12 cellular contexts compared by ENCODE assay signal in the genomic region with DNA sequence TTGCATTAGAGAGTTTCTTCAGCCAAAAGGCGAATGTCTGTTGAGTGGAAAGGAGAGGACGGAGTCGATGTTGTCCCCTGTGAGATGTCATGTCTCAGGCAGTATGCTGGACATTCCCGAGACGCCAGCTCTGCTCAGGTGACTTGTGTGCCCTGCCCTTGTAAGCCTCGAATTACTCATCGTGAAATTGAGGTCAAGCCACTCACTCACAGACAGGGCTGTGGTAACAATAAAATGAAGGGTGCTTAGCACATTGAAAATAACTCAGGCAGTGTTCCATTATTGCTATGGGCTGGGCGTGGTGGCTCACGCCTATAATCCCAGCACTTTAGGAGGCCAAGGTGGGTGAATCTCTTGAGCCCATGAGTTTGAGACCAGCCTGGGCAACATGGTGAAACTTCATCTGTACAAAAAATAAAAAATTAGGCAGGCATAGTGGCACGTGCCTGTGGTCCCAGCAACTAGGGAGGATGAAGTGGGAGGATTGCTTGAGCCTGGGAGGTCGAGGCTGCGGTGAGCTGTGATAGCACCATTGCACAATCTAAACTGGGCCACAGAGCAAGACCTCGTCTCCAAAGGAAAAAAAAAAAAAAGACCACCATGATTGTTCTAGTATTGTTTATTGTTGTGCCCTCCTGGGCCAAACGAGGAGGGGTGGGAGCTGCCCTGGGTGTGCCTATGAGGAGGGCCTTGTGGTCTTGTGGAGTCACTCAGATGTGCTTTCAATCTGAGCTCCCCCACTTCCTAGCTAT.
DNase-seq lines count a peak whose midpoint lies in the region; ATAC-seq and TF ChIP-seq lines count a peak whose summit lies in the region.
"Had no signal": no experiment of that assay in that cellular context is flagged by ENCODE, and none has a peak within 500 bp of the region (broad histone marks: within the 10 kb centered on the region; RNA-seq: fewer than 3 reads in every experiment).

No MANE protein-coding gene starts in this region.

- peaks cover 28% of the 10 kb centered on the region for H3K4me1 Mint-ChIP-seq in nephron progenitor cell

- no peak overlapping the region for H3K4me3 Mint-ChIP-seq in nephron progenitor cell
- H3K4me3 Mint-ChIP-seq: activated CD4-positive, alpha-beta T cell treated with anti-CD3 and anti-CD28 coated beads for 36 hours had no signal

- H3K4me3 ChIP-seq in AG09309 (ENCODE audit: control insufficient read depth, low read depth, low read length), result no peak overlapping the region
- H3K4me3 ChIP-seq in fibroblast of villous mesenchyme (ENCODE audit: low read depth, low read length), result no peak overlapping the region
- H3K4me3 ChIP-seq: spleen had no signal

- H3K27ac Mint-ChIP-seq in nephron progenitor cell, result peak overlapping the region; percentile 22
- H3K27ac Mint-ChIP-seq: activated CD4-positive, alpha-beta T cell treated with anti-CD3 and anti-CD28 coated beads for 36 hours had no signal

- ATAC-seq in HG03175 (IDR thresholded peaks at IDR 0.05; ENCODE audit: unreplicated experiment), result no peak
- no peak for ATAC-seq in HG02885 (IDR thresholded peaks at IDR 0.05; ENCODE audit: poor library complexity, unreplicated experiment)
- ATAC-seq: activated CD4-positive, alpha-beta T cell treated with anti-CD3 and anti-CD28 coated beads for 36 hours had no signal

- H3K27me3 Mint-ChIP-seq in nephron progenitor cell (ENCODE audit: low read depth, poor library complexity), result no peaks in the 10 kb centered on the region

- peak; percentile 53 for DNase-seq in AG09309 (ENCODE audit: low read depth)
- DNase-seq in RPMI7951 (ENCODE audit: low read depth), result peak; percentile 88
- DNase-seq in fibroblast of villous mesenchyme (ENCODE audit: low read depth), result peak; percentile 74
- no peak for DNase-seq in nephron progenitor cell
- DNase-seq in cerebellum (ENCODE audit: low spot score), result no peak
- DNase-seq in NCI-H1417 treated with DMSO at 0.1 percent for 48 hours (lab: John Stamatoyannopoulos, UW), result no peak
- DNase-seq: activated CD4-positive, alpha-beta T cell treated with anti-CD3 and anti-CD28 coated beads for 36 hours; H7; KG1; spleen had no signal

- H3K9me3 Mint-ChIP-seq in nephron progenitor cell, result no peaks in the 10 kb centered on the region

- no peaks in the 10 kb centered on the region for H3K36me3 Mint-ChIP-seq in nephron progenitor cell (ENCODE audit: low read depth)

- TF ChIP-seq CTCF in AG09309 (IDR thresholded peaks at IDR 0.05; ENCODE audit: control insufficient read depth, insufficient read depth, low read depth, low read length, missing control alignments), result no peak
- TF ChIP-seq CTCF in fibroblast of villous mesenchyme (IDR thresholded peaks at IDR 0.05; ENCODE audit: insufficient read depth, low read depth, low read length), result no peak
- no peak for TF ChIP-seq CTCF in nephron progenitor cell (IDR thresholded peaks at IDR 0.05)

Comparison
In these comparisons a context has a peak if more than half of its experiments do, and no peak if none do; other contexts are left out.
1. DNase-seq: peak in AG09309 (single experiment), RPMI7951 (single experiment) and fibroblast of villous mesenchyme (single experiment); none in nephron progenitor cell (single experiment), cerebellum (single experiment) and NCI-H1417 treated with DMSO at 0.1 percent for 48 hours (single experiment).